In the genomic region with DNA sequence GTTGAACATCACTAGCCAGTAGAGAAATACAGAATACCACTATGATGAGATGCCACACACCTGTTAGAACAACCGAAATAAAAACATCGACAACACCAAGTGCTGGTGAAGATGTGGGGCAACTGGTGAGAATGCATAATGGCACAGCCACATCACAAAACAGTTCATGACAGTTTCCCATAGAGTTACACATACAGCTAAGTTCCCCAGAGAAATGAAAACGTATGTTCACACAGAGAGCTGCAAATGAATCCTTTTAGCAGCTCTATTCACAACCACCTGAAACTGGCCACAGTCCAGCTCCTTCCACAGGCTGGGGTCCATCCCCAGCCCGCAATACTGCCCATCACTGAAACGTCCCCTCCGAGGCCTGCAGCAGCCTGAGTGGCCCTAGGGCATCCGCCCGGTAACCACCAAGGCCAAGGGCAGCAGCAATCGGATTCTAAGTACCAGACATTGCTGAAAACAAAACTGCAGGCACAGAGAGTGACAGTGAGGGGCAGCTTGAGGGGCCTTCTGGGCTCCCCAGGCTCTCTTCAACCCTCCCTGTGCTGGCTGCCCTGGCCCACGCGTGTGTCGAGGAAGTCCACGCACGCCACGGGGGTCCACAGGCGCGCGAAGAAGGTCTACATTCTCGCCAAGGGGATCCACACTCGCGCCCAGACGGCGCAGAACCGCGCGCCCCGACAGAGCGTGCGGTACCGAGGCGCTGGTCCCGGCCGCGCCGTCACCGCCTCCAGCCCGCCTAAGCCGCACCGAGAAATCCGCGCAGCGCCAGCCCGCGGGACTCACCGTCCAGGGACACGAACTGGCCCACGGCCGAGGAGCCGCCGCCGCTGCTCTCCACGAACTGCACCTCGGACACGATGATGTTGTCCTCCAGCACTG, we compare ENCODE assay signal across 7 cellular contexts. TPM values are rescaled to one million over a fixed set of nuclear protein-coding genes. Genes with fewer than 3 reads are reported as not detected.
DNase-seq lines count a peak whose midpoint lies in the region; ATAC-seq lines count a peak whose summit lies in the region.

No MANE protein-coding gene starts in this region.

- peak overlapping the region; percentile 73 for H3K4me3 ChIP-seq in GM23248
- H3K4me3 ChIP-seq in iPS-15b (ENCODE audit: low read depth, low read length): peak overlapping the region; percentile 77

- POLR2A ChIA-PET in activated naive CD8-positive, alpha-beta T cell treated with anti-CD3 and anti-CD28 coated beads, Interleukin-2, amount 10 ng/mL, durations not matched to agents 7 days and 5 days (lab: Charles Lee): interaction anchor here (0.7 to 4.0 kb wide), 7 partner anchors 10 to 239 kb away, joined by 3 to 61 read pairs (median 4); a partner anchor contains a TSS

- ATAC-seq in GM18498 (IDR thresholded peaks at IDR 0.05; ENCODE audit: unreplicated experiment): peak; percentile 26
- ATAC-seq in activated naive CD8-positive, alpha-beta T cell treated with anti-CD3 and anti-CD28 coated beads, Interleukin-2, amount 10 ng/mL, durations not matched to agents 7 days and 5 days (ENCODE audit: low read depth): peak; percentile 1

- peak overlapping the region; percentile 92 for H3K4me3 Mint-ChIP-seq in activated naive CD8-positive, alpha-beta T cell treated with anti-CD3 and anti-CD28 coated beads, Interleukin-2, amount 10 ng/mL, durations not matched to agents 7 days and 5 days

- no peaks in the 10 kb centered on the region for H3F3A ChIP-seq in GM23248 (ENCODE audit: insufficient read depth)

- no peaks in the 10 kb centered on the region; the same call in 1 of the 2 replicates for H4K20me1 ChIP-seq in GM23248 (ENCODE audit: insufficient read depth)

- H3K4me2 ChIP-seq in GM23248 (ENCODE audit: unreplicated experiment): peak overlapping the region; percentile 71

- peak overlapping the region; percentile 77 for H2AFZ ChIP-seq in GM23248

- DNase-seq in GM23248 (peak; percentile 71), M059J (ENCODE audit: low read depth) (peak; percentile 19), NCI-H446 treated with DMSO at 0.1 percent for 48 hours (lab: John Stamatoyannopoulos, UW) (no peak)
- peak; percentile 46 for DNase-seq in activated naive CD8-positive, alpha-beta T cell treated with anti-CD3 and anti-CD28 coated beads, Interleukin-2, amount 10 ng/mL, durations not matched to agents 7 days and 5 days
- DNase-seq in stimulated activated CD4-positive, alpha-beta T cell treated with anti-CD3 and anti-CD28 coated beads, Interleukin-15, amount 100 ng/mL, for 24 hours: peak; percentile 47

- no peaks in the 10 kb centered on the region for H3K4me1 ChIP-seq in GM23248 (ENCODE audit: insufficient read depth)
- no peaks in the 10 kb centered on the region for H3K4me1 ChIP-seq in iPS-15b (ENCODE audit: control insufficient read depth, insufficient read depth, low read length)

- peak overlapping the region; percentile 77 for H3K27ac ChIP-seq in GM23248

- peaks cover 2% of the 10 kb centered on the region for H3K27me3 Mint-ChIP-seq in activated naive CD8-positive, alpha-beta T cell treated with anti-CD3 and anti-CD28 coated beads, Interleukin-2, amount 10 ng/mL, durations not matched to agents 7 days and 5 days

- in situ Hi-C loops in GM23248 (cut with MboI): no loop called here

- H3K9me3 ChIP-seq in GM23248 (ENCODE audit: low read depth) (no peaks in the 10 kb centered on the region), iPS-15b (ENCODE audit: control insufficient read depth, insufficient read depth, low read length) (no peaks in the 10 kb centered on the region)

- H3K9me2 ChIP-seq in GM23248 (ENCODE audit: insufficient read depth): no peaks in the 10 kb centered on the region

- peaks cover 51% of the 10 kb centered on the region for H3K79me2 ChIP-seq in GM23248 (ENCODE audit: insufficient read depth)

- H3K9me3 Mint-ChIP-seq in activated naive CD8-positive, alpha-beta T cell treated with anti-CD3 and anti-CD28 coated beads, Interleukin-2, amount 10 ng/mL, durations not matched to agents 7 days and 5 days: no peaks in the 10 kb centered on the region

- H3K27ac Mint-ChIP-seq in activated naive CD8-positive, alpha-beta T cell treated with anti-CD3 and anti-CD28 coated beads, Interleukin-2, amount 10 ng/mL, durations not matched to agents 7 days and 5 days: peak overlapping the region; percentile 88

- H3K27me3 ChIP-seq in GM23248 (replicated peaks; ENCODE audit: insufficient read depth) (no peaks in the 10 kb centered on the region), iPS-15b (ENCODE audit: control insufficient read depth, insufficient read depth, low read length) (peaks cover 9% of the 10 kb centered on the region)

- H3K36me3 ChIP-seq in GM23248 (ENCODE audit: low read depth): no peaks in the 10 kb centered on the region
- H3K36me3 ChIP-seq in iPS-15b (ENCODE audit: control insufficient read depth, insufficient read depth, low read length): peaks cover 2% of the 10 kb centered on the region

- H3K9ac ChIP-seq in GM23248: peak overlapping the region; percentile 85
- peak overlapping the region; percentile 83 for H3K9ac ChIP-seq in iPS-15b (ENCODE audit: low read depth, low read length)

- 5 to 8% methylated on average over 49 to 54 of the region's 54 CpGs for WGBS in GM23248 (ENCODE audit: low coverage in 1 of 2, low lambda C conversion rate in 2 of 2, missing lambda C conversion rate in 2 of 2), 2 experiments

- H3K36me3 Mint-ChIP-seq in activated naive CD8-positive, alpha-beta T cell treated with anti-CD3 and anti-CD28 coated beads, Interleukin-2, amount 10 ng/mL, durations not matched to agents 7 days and 5 days: peaks cover 16% of the 10 kb centered on the region

- H3K4me1 Mint-ChIP-seq in activated naive CD8-positive, alpha-beta T cell treated with anti-CD3 and anti-CD28 coated beads, Interleukin-2, amount 10 ng/mL, durations not matched to agents 7 days and 5 days: peaks cover 28% of the 10 kb centered on the region

RNA-seq across cellular contexts. Expression of a gene that starts 0.9 kb away (rescaled TPM):
- total RNA-seq in GM23248 (2014; rRNA removed; shearing (Covaris generic)): 27.0 and 47.8 TPM in 2 replicates
- polyA plus RNA-seq in GM23248 (2016; fragmentation: Nextera tagmentation; extraction: Ambion mirVana): 10.5 and 11.0 TPM in 2 replicates
- 10.4 and 13.0 TPM in 2 replicates for total RNA-seq in M059J (2014; rRNA removed; shearing (Covaris generic))
- total RNA-seq in activated naive CD8-positive, alpha-beta T cell treated with anti-CD3 and anti-CD28 coated beads, Interleukin-2, amount 10 ng/mL, durations not matched to agents 7 days and 5 days: 10 to 100 TPM; 49.5 to 50.4 TPM

RNA-seq across cellular contexts. Expression of a gene that starts 14.7 kb away (rescaled TPM):
- 36.7 and 39.7 TPM in 2 replicates for total RNA-seq in GM23248 (2014; rRNA removed; shearing (Covaris generic))
- polyA plus RNA-seq in GM23248 (2016; fragmentation: Nextera tagmentation; extraction: Ambion mirVana): 9.9 and 10.0 TPM in 2 replicates
- total RNA-seq in M059J (2014; rRNA removed; shearing (Covaris generic)): 11.0 and 24.7 TPM in 2 replicates
- total RNA-seq in activated naive CD8-positive, alpha-beta T cell treated with anti-CD3 and anti-CD28 coated beads, Interleukin-2, amount 10 ng/mL, durations not matched to agents 7 days and 5 days: 10 to 100 TPM; 51.6 to 54.7 TPM

RNA-seq across cellular contexts. Expression of a gene that starts 51.6 kb away (rescaled TPM):
- total RNA-seq in GM23248 (2014; rRNA removed; shearing (Covaris generic)): 74.9 and 77.5 TPM in 2 replicates
- 5.3 and 5.9 TPM in 2 replicates for polyA plus RNA-seq in GM23248 (2016; fragmentation: Nextera tagmentation; extraction: Ambion mirVana)
- total RNA-seq in M059J (2014; rRNA removed; shearing (Covaris generic)): 28.4 and 39.2 TPM in 2 replicates
- 10 to 100 TPM; 49.6 to 51.3 TPM for total RNA-seq in activated naive CD8-positive, alpha-beta T cell treated with anti-CD3 and anti-CD28 coated beads, Interleukin-2, amount 10 ng/mL, durations not matched to agents 7 days and 5 days
